In the genomic region with DNA sequence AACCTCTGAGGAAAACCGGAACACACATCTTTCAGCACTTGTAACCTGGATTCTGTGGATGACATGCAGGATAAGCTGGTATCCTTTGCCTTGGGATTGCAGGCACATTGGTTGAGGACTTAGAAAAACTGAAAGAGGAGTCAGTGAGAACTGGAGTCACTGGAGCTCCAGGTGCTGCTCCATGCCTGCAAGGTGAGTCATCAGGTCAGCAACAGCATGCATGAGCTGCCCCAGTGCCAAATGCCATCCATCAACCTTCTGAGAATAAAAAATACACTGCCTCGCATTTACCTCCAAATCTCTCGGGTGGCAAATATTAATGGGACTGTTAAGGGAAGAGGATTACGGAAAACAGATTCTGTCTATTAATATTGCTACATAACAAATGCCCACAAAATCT, we compare ENCODE assay signal across 18 cellular contexts.
A peak's percentile ranks its signal among the peaks of the same experiment; 100 is the strongest.
DNase-seq lines count a peak whose midpoint lies in the region; ATAC-seq and TF ChIP-seq lines count a peak whose summit lies in the region.
"Had no signal": no experiment of that assay in that cellular context is flagged by ENCODE, and none has a peak within 500 bp of the region (broad histone marks: within the 10 kb centered on the region; RNA-seq: fewer than 3 reads in every experiment).

No MANE protein-coding gene starts in this region.

- no peaks in the 10 kb centered on the region for H3K4me1 ChIP-seq in left lung
- H3K4me1 ChIP-seq: BE2C, heart right ventricle had no signal

- H3K9me3 ChIP-seq in left lung = peaks cover 0 to 18% of the 10 kb centered on the region in 2 donors
- H3K9me3 ChIP-seq: BE2C had no signal

- no peak overlapping the region for H3K27ac Mint-ChIP-seq in T-cell
- H3K27ac Mint-ChIP-seq: activated naive CD8-positive, alpha-beta T cell treated with anti-CD3 and anti-CD28 coated beads, Interleukin-2, amount 50 U/mL, for 24 hours had no signal

- DNase-seq in ELF-1 (ENCODE audit: low read depth, low spot score) (peak; percentile 2), M059J (ENCODE audit: low read depth) (peak; percentile 87), astrocyte of the spinal cord (ENCODE audit: low read depth, low spot score) (peak; percentile 39), left kidney (ENCODE audit: low read depth, low spot score) (peak; percentile 6), T-cell (no peak), left lung (no peak), D341Med (ENCODE audit: low spot score) (no peak)
- DNase-seq: activated CD4-positive, alpha-beta T cell treated with anti-CD3 and anti-CD28 coated beads, Interleukin-2, amount 50 U/mL, for 4 hours; activated naive CD8-positive, alpha-beta T cell treated with anti-CD3 and anti-CD28 coated beads, Interleukin-2, amount 50 U/mL, for 24 hours; activated T-cell treated with anti-CD3 and anti-CD28 coated beads, Interleukin-2, amount 50 U/mL, for 48 hours; BE2C; erythroblast; heart right ventricle; left ventricle myocardium inferior; NCI-H510A treated with DMSO at 0.1 percent for 48 hours; retina; T1000 had no signal

- H3K27me3 Mint-ChIP-seq in T-cell = no peaks in the 10 kb centered on the region
- H3K27me3 Mint-ChIP-seq: activated naive CD8-positive, alpha-beta T cell treated with anti-CD3 and anti-CD28 coated beads, Interleukin-2, amount 50 U/mL, for 24 hours had no signal

- POLR2A ChIA-PET in T-cell (lab: Charles Lee) = no interaction called here

- ATAC-seq in T-cell (replicated peaks in 1 of 4) (no peak), left lung (no peak), GM21381 (IDR thresholded peaks at IDR 0.05; ENCODE audit: unreplicated experiment) (no peak)
- ATAC-seq: activated naive CD8-positive, alpha-beta T cell treated with anti-CD3 and anti-CD28 coated beads, Interleukin-2, amount 50 U/mL, for 24 hours had no signal

- TF ChIP-seq CTCF in astrocyte of the spinal cord (IDR thresholded peaks at IDR 0.05; ENCODE audit: low read depth, low read length) (no peak), left lung (IDR thresholded peaks at IDR 0.05) (no peak)

- H3K36me3 ChIP-seq in left lung = no peaks in the 10 kb centered on the region
- H3K36me3 ChIP-seq: BE2C, heart right ventricle, left ventricle myocardium inferior had no signal

- peaks cover 0 to 4% (median 3%) of the 10 kb centered on the region in 3 donors for H3K9me3 Mint-ChIP-seq in T-cell
- H3K9me3 Mint-ChIP-seq: activated naive CD8-positive, alpha-beta T cell treated with anti-CD3 and anti-CD28 coated beads, Interleukin-2, amount 50 U/mL, for 24 hours had no signal

- CTCF ChIA-PET in T-cell (lab: Charles Lee) = interaction anchor here in 1 of 2 donors (0.5 kb wide), 1 partner anchor 795 kb away, joined by 6 read pairs; no protein-coding TSS in a partner anchor

- no peaks in the 10 kb centered on the region for H3K27me3 ChIP-seq in left lung
- H3K27me3 ChIP-seq: BE2C, heart right ventricle had no signal

- intact Hi-C loops in left lung (cut with DNase I) = no loop called here

- no peak overlapping the region for H3K27ac ChIP-seq in left lung
- H3K27ac ChIP-seq: heart right ventricle, left ventricle myocardium inferior had no signal

- no peak overlapping the region for H3K4me3 ChIP-seq in astrocyte of the spinal cord (ENCODE audit: low read depth, low read length)
- H3K4me3 ChIP-seq in left lung = no peak overlapping the region
- H3K4me3 ChIP-seq: heart right ventricle, left ventricle myocardium inferior had no signal

- in situ Hi-C loops in astrocyte of the spinal cord (cut with HindIII; ENCODE audit: low sequenced_read_pairs) = no loop called here

- H3K4me3 Mint-ChIP-seq in T-cell = no peak overlapping the region
- H3K4me3 Mint-ChIP-seq: activated naive CD8-positive, alpha-beta T cell treated with anti-CD3 and anti-CD28 coated beads, Interleukin-2, amount 50 U/mL, for 24 hours had no signal

- no peaks in the 10 kb centered on the region for H3K4me1 Mint-ChIP-seq in T-cell
- H3K4me1 Mint-ChIP-seq: activated naive CD8-positive, alpha-beta T cell treated with anti-CD3 and anti-CD28 coated beads, Interleukin-2, amount 50 U/mL, for 24 hours had no signal

- no peaks in the 10 kb centered on the region for H3K36me3 Mint-ChIP-seq in T-cell

Comparison
In these comparisons a context has a peak if more than half of its experiments do, and no peak if none do; other contexts are left out.
1. DNase-seq: peak in ELF-1 (single experiment), M059J (single experiment), astrocyte of the spinal cord (single experiment) and left kidney (single experiment); none in T-cell (0 of 34), left lung (0 of 2) and D341Med (single experiment).